25 cellular contexts compared by ENCODE assay signal in genomic region chr1:25623731-25624130, GRCh38. TPM values are rescaled to one million over a fixed set of nuclear protein-coding genes. Genes with fewer than 3 reads are reported as not detected.
DNase-seq lines count a peak whose midpoint lies in the region; TF ChIP-seq lines count a peak whose summit lies in the region.
"Had no signal": no experiment of that assay in that cellular context is flagged by ENCODE, and none has a peak within 500 bp of the region (broad histone marks: within the 10 kb centered on the region; RNA-seq: fewer than 3 reads in every experiment).

No MANE protein-coding gene starts in this region.

- H3K4me1 ChIP-seq in MM.1S (ENCODE audit: low read length) = peaks cover 47% of the 10 kb centered on the region
- H3K4me1 ChIP-seq in GM23248 (ENCODE audit: insufficient read depth) = no peaks in the 10 kb centered on the region
- H3K4me1 ChIP-seq: breast epithelium had no signal

- in situ Hi-C loops in GM23248 (cut with MboI) = no loop called here

- no peaks in the 10 kb centered on the region for H3K36me3 ChIP-seq in MM.1S (replicated peaks; ENCODE audit: insufficient read depth, low read length)
- no peaks in the 10 kb centered on the region for H3K36me3 ChIP-seq in GM23248 (ENCODE audit: low read depth)
- H3K36me3 ChIP-seq in H7 (replicated peaks; ENCODE audit: control insufficient read depth, insufficient read depth, low read length) = no peaks in the 10 kb centered on the region
- H3K36me3 ChIP-seq: breast epithelium, gastrocnemius medialis had no signal

- H3K4me3 Mint-ChIP-seq in activated naive CD4-positive, alpha-beta T cell treated with anti-CD3 and anti-CD28 coated beads, Interleukin-2, amount 50 U/mL, for 24 hours = peak overlapping the region; percentile 90
- no peak overlapping the region for H3K4me3 Mint-ChIP-seq in activated naive CD8-positive, alpha-beta T cell treated with anti-CD3 and anti-CD28 coated beads for 36 hours
- H3K4me3 Mint-ChIP-seq: CD14-positive monocyte, GM23338, HFFc6, IgD-negative memory B cell, natural killer cell, type B pancreatic cell had no signal

- 72 to 77% methylated on average over 4 of the region's 4 CpGs for WGBS in GM23248 (ENCODE audit: low coverage in 1 of 2, low lambda C conversion rate in 2 of 2, missing lambda C conversion rate in 2 of 2), 2 experiments

- TF ChIP-seq CTCF in MM.1S (IDR thresholded peaks at IDR 0.05; ENCODE audit: low read length) = no peak

- H3K9me3 Mint-ChIP-seq in activated naive CD4-positive, alpha-beta T cell treated with anti-CD3 and anti-CD28 coated beads, Interleukin-2, amount 50 U/mL, for 24 hours = no peaks in the 10 kb centered on the region
- H3K9me3 Mint-ChIP-seq in activated naive CD8-positive, alpha-beta T cell treated with anti-CD3 and anti-CD28 coated beads for 36 hours = peaks cover 5% of the 10 kb centered on the region
- H3K9me3 Mint-ChIP-seq: natural killer cell, type B pancreatic cell had no signal

- H3F3A ChIP-seq in MM.1S (ENCODE audit: insufficient read depth, low read length) (peaks cover 19% of the 10 kb centered on the region), GM23248 (ENCODE audit: insufficient read depth) (peaks cover 3% of the 10 kb centered on the region; the same call in 1 of the 2 replicates)

- H3K27me3 ChIP-seq in MM.1S (replicated peaks; ENCODE audit: insufficient read depth, low read length) (no peaks in the 10 kb centered on the region), GM23248 (replicated peaks; ENCODE audit: insufficient read depth) (peaks cover 12% of the 10 kb centered on the region), H7 (ENCODE audit: control insufficient read depth, insufficient read depth, low read length) (peaks cover 3% of the 10 kb centered on the region)
- H3K27me3 ChIP-seq: breast epithelium, gastrocnemius medialis had no signal

- H3K9ac ChIP-seq in MM.1S (ENCODE audit: low read length) (no peak overlapping the region), GM23248 (no peak overlapping the region)

- no peaks in the 10 kb centered on the region for H3K9me3 ChIP-seq in MM.1S (replicated peaks; ENCODE audit: insufficient read depth, low read length)
- no peaks in the 10 kb centered on the region for H3K9me3 ChIP-seq in GM23248 (ENCODE audit: low read depth)
- H3K9me3 ChIP-seq: breast epithelium, gastrocnemius medialis had no signal

- H3K36me3 Mint-ChIP-seq in activated naive CD4-positive, alpha-beta T cell treated with anti-CD3 and anti-CD28 coated beads, Interleukin-2, amount 50 U/mL, for 24 hours = peaks cover 11% of the 10 kb centered on the region
- H3K36me3 Mint-ChIP-seq in activated naive CD8-positive, alpha-beta T cell treated with anti-CD3 and anti-CD28 coated beads for 36 hours = peaks cover 21% of the 10 kb centered on the region
- H3K36me3 Mint-ChIP-seq: IgD-negative memory B cell, natural killer cell, type B pancreatic cell had no signal

- H3K4me2 ChIP-seq in MM.1S (ENCODE audit: low read depth, low read length) (no peak overlapping the region), GM23248 (ENCODE audit: unreplicated experiment) (no peak overlapping the region)
- H3K4me2 ChIP-seq: GM23338 had no signal

- H4K20me1 ChIP-seq in MM.1S (ENCODE audit: insufficient read depth, low read length) = no peaks in the 10 kb centered on the region
- no peaks in the 10 kb centered on the region for H4K20me1 ChIP-seq in GM23248 (ENCODE audit: insufficient read depth)

- no peak overlapping the region for H3K4me3 ChIP-seq in MM.1S (ENCODE audit: low read length)
- no peak overlapping the region for H3K4me3 ChIP-seq in GM23248
- H3K4me3 ChIP-seq in H7 (ENCODE audit: insufficient read depth, low read depth, low read length) = no peak overlapping the region
- H3K4me3 ChIP-seq: breast epithelium, gastrocnemius medialis, GM23338, lung had no signal

- peak overlapping the region; percentile 52 for H3K27ac Mint-ChIP-seq in activated naive CD4-positive, alpha-beta T cell treated with anti-CD3 and anti-CD28 coated beads, Interleukin-2, amount 50 U/mL, for 24 hours
- peak overlapping the region; percentile 77 for H3K27ac Mint-ChIP-seq in activated naive CD8-positive, alpha-beta T cell treated with anti-CD3 and anti-CD28 coated beads for 36 hours
- H3K27ac Mint-ChIP-seq: CD14-positive monocyte, GM23338, HFFc6, natural killer cell, type B pancreatic cell had no signal

- H3K27me3 Mint-ChIP-seq in activated naive CD4-positive, alpha-beta T cell treated with anti-CD3 and anti-CD28 coated beads, Interleukin-2, amount 50 U/mL, for 24 hours = no peaks in the 10 kb centered on the region
- H3K27me3 Mint-ChIP-seq in activated naive CD8-positive, alpha-beta T cell treated with anti-CD3 and anti-CD28 coated beads for 36 hours = peaks cover 4% of the 10 kb centered on the region

- H2AFZ ChIP-seq in MM.1S (ENCODE audit: low read length) = no peak overlapping the region
- no peak overlapping the region for H2AFZ ChIP-seq in GM23248
- H2AFZ ChIP-seq: GM23338 had no signal

- H3K4me1 Mint-ChIP-seq in activated naive CD4-positive, alpha-beta T cell treated with anti-CD3 and anti-CD28 coated beads, Interleukin-2, amount 50 U/mL, for 24 hours = peaks cover 94% of the 10 kb centered on the region
- peaks cover 63% of the 10 kb centered on the region for H3K4me1 Mint-ChIP-seq in activated naive CD8-positive, alpha-beta T cell treated with anti-CD3 and anti-CD28 coated beads for 36 hours

- H3K9me2 ChIP-seq in MM.1S (replicated peaks; ENCODE audit: insufficient read depth, low read length) (no peaks in the 10 kb centered on the region), GM23248 (ENCODE audit: insufficient read depth) (no peaks in the 10 kb centered on the region)

- H3K79me2 ChIP-seq in MM.1S (ENCODE audit: low read length) (peaks cover 56% of the 10 kb centered on the region), GM23248 (ENCODE audit: insufficient read depth) (no peaks in the 10 kb centered on the region)

- H3K27ac ChIP-seq in MM.1S (ENCODE audit: low read length) (0 out of 2 replicates have a peak overlapping the region, but pooled peaks have one; percentile 3), GM23248 (no peak overlapping the region)
- H3K27ac ChIP-seq: breast epithelium, gastrocnemius medialis, VCaP had no signal

- no peak for DNase-seq in activated naive CD4-positive, alpha-beta T cell treated with Interleukin-2 at 50 U/mL for 16 hours
- no peak for DNase-seq in MM.1S
- no peak for DNase-seq in activated naive CD8-positive, alpha-beta T cell treated with anti-CD3 and anti-CD28 coated beads for 36 hours
- DNase-seq in GM23248 = no peak
- DNase-seq in kidney tubule cell (ENCODE audit: low spot score) = no peak
- no peak for DNase-seq in H7
- DNase-seq: activated CD4-positive, alpha-beta T cell treated with anti-CD3 and anti-CD28 coated beads, Interleukin-2, amount 50 U/mL, for 1 hour; activated gamma-delta T cell treated with Interleukin-2 at 50 U/mL for 16 hours; gastrocnemius medialis; HFFc6; natural killer cell; NCI-H146; NCI-H226; NCI-H774; SIG-M5; stimulated activated CD4-positive, alpha-beta T cell treated with anti-CD3 and anti-CD28 coated beads, Interleukin-4, amount 100 ng/mL, for 24 hours; T1000 had no signal

RNA-seq across cellular contexts. Expression of gene MAN1C1, which starts 7.1 kb away (rescaled TPM):
- 1 to 10 TPM; 5.1 to 5.3 TPM for total RNA-seq in activated naive CD8-positive, alpha-beta T cell treated with anti-CD3 and anti-CD28 coated beads for 36 hours
- 0.51 and 1.1 TPM in 2 replicates for total RNA-seq in GM23248 (2014; rRNA removed; shearing (Covaris generic))
- polyA plus RNA-seq in GM23248 (2016; fragmentation: Nextera tagmentation; extraction: Ambion mirVana) = 0.29 and 0.43 TPM in 2 replicates
- 19.5 and 25.6 TPM in 2 replicates for total RNA-seq in H7 (2014; rRNA removed; shearing (Covaris generic))
